13 cellular contexts compared by ENCODE assay signal in the genomic region with DNA sequence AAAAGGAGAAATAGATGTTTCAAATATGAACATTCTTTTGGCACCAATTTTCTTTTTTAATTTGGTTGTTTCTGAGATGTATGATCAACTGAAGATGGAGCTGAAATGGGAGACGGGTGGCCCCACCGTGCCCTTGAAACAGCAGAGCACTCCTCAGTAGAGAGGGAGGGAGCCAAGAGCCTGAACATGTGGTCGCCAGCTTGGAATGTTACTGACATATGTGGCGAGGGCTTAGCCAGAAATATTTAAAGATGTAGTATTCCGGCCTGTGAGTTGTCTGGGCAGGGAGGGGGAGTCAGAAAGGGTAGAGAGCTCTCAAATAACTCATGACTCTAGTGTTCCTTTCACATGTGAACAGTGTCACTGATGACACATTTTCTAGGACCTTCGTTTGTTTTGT. TPM values are rescaled to one million over a fixed set of nuclear protein-coding genes. Genes with fewer than 3 reads are reported as not detected.
DNase-seq lines count a peak whose midpoint lies in the region; ATAC-seq, FAIRE-seq and TF ChIP-seq lines count a peak whose summit lies in the region.
"Had no signal": no experiment of that assay in that cellular context is flagged by ENCODE, and none has a peak within 500 bp of the region (broad histone marks: within the 10 kb centered on the region; RNA-seq: fewer than 3 reads in every experiment).

No MANE protein-coding gene starts in this region.

- H3K9me3 Mint-ChIP-seq in activated CD4-positive, alpha-beta T cell treated with anti-CD3 and anti-CD28 coated beads, Interleukin-2, amount 10 ng/mL, durations not matched to agents 7 days and 5 days: no peaks in the 10 kb centered on the region
- H3K9me3 Mint-ChIP-seq: activated CD4-positive, alpha-beta T cell treated with anti-CD3 and anti-CD28 coated beads, Interleukin-2, amount 10 ng/mL, durations not matched to agents 24 days and 14 days had no signal

- no peaks in the 10 kb centered on the region for H3K27me3 ChIP-seq in sigmoid colon

- no peak for TF ChIP-seq POLR2A in sigmoid colon (IDR thresholded peaks at IDR 0.05)

- TF ChIP-seq EP300 in sigmoid colon (IDR thresholded peaks at IDR 0.05): no peak

- peaks cover 10% of the 10 kb centered on the region for H3K4me1 Mint-ChIP-seq in activated CD4-positive, alpha-beta T cell treated with anti-CD3 and anti-CD28 coated beads, Interleukin-2, amount 10 ng/mL, durations not matched to agents 7 days and 5 days

- no peak for TF ChIP-seq CTCF in sigmoid colon (IDR thresholded peaks at IDR 0.05)

- no peak overlapping the region for H3K4me3 ChIP-seq in sigmoid colon
- H3K4me3 ChIP-seq: mucosa of descending colon had no signal

- no peaks in the 10 kb centered on the region for H3K9me3 ChIP-seq in sigmoid colon
- H3K9me3 ChIP-seq: mucosa of descending colon had no signal

- no peaks in the 10 kb centered on the region for H3K27me3 Mint-ChIP-seq in activated CD4-positive, alpha-beta T cell treated with anti-CD3 and anti-CD28 coated beads, Interleukin-2, amount 10 ng/mL, durations not matched to agents 7 days and 5 days
- H3K27me3 Mint-ChIP-seq: activated CD4-positive, alpha-beta T cell treated with anti-CD3 and anti-CD28 coated beads, Interleukin-2, amount 10 ng/mL, durations not matched to agents 24 days and 14 days had no signal

- no peak overlapping the region for H3K27ac ChIP-seq in sigmoid colon

- no peak overlapping the region for H3K27ac Mint-ChIP-seq in activated CD4-positive, alpha-beta T cell treated with anti-CD3 and anti-CD28 coated beads, Interleukin-2, amount 10 ng/mL, durations not matched to agents 7 days and 5 days
- H3K27ac Mint-ChIP-seq: activated CD4-positive, alpha-beta T cell treated with anti-CD3 and anti-CD28 coated beads, Interleukin-2, amount 10 ng/mL, durations not matched to agents 24 days and 14 days had no signal

- peaks cover 35% of the 10 kb centered on the region for H3K36me3 Mint-ChIP-seq in activated CD4-positive, alpha-beta T cell treated with anti-CD3 and anti-CD28 coated beads, Interleukin-2, amount 10 ng/mL, durations not matched to agents 7 days and 5 days (ENCODE audit: low read depth)

- FAIRE-seq in endometrium (lab: Jason Lieb, UNC): peak; percentile 37
- FAIRE-seq: urothelium cell line had no signal

- whole genome bisulfite sequencing in sigmoid colon, 2 donors: 77 to 86% methylated on average over 6 of the region's 6 CpGs

- intact Hi-C loops in sigmoid colon (cut with DNase I): no loop called here

- ATAC-seq in HG02763 (IDR thresholded peaks at IDR 0.05; ENCODE audit: unreplicated experiment): no peak
- ATAC-seq: mucosa of descending colon had no signal

- CTCF ChIA-PET in activated CD4-positive, alpha-beta T cell treated with anti-CD3 and anti-CD28 coated beads, Interleukin-2, amount 10 ng/mL, durations not matched to agents 7 days and 5 days (lab: Charles Lee): no interaction called here

- H3K4me3 Mint-ChIP-seq in activated CD4-positive, alpha-beta T cell treated with anti-CD3 and anti-CD28 coated beads, Interleukin-2, amount 10 ng/mL, durations not matched to agents 7 days and 5 days: no peak overlapping the region
- H3K4me3 Mint-ChIP-seq: activated CD4-positive, alpha-beta T cell treated with anti-CD3 and anti-CD28 coated beads, Interleukin-2, amount 10 ng/mL, durations not matched to agents 24 days and 14 days had no signal

- H3K36me3 ChIP-seq in sigmoid colon: peaks cover 4 to 74% (median 25%) of the 10 kb centered on the region in 4 donors

- POLR2A ChIA-PET in activated CD4-positive, alpha-beta T cell treated with anti-CD3 and anti-CD28 coated beads, Interleukin-2, amount 10 ng/mL, durations not matched to agents 7 days and 5 days (lab: Charles Lee): no interaction called here

- no peaks in the 10 kb centered on the region for H3K4me1 ChIP-seq in sigmoid colon

- DNase-seq in DMS 273 (lab: John Stamatoyannopoulos, UW; ENCODE audit: unreplicated experiment): peak; percentile 83
- peak; percentile 81 to 93 for DNase-seq in NCI-H524 (lab: John Stamatoyannopoulos, UW)
- peak; percentile 83 for DNase-seq in non-pigmented ciliary epithelial cell (ENCODE audit: low read depth)
- DNase-seq in activated CD4-positive, alpha-beta T cell treated with anti-CD3 and anti-CD28 coated beads, Interleukin-2, amount 10 ng/mL, durations not matched to agents 7 days and 5 days: no peak
- no peak for DNase-seq in NCI-H226
- DNase-seq in sigmoid colon: no peak
- DNase-seq: activated CD4-positive, alpha-beta T cell treated with anti-CD3 and anti-CD28 coated beads, Interleukin-2, amount 10 ng/mL, durations not matched to agents 24 days and 14 days; activated effector memory CD4-positive, alpha-beta T cell treated with Interleukin-2 at 50 U/mL for 16 hours; effector CD4-positive, alpha-beta T cell; mucosa of descending colon had no signal

RNA-seq across cellular contexts. Expression of a gene that starts 13.3 kb away (rescaled TPM):
- total RNA-seq in activated CD4-positive, alpha-beta T cell treated with anti-CD3 and anti-CD28 coated beads, Interleukin-2, amount 10 ng/mL, durations not matched to agents 7 days and 5 days: 1 to 10 TPM; 4.0 TPM
- total RNA-seq in sigmoid colon: 10 to 100 TPM; 19.6 to 94.4 (median 29.1) TPM
- polyA plus RNA-seq in sigmoid colon: 1 to 10 TPM; 2.5 to 6.9 (median 3.0) TPM

Comparison
In these comparisons a context has a peak if more than half of its experiments do, and no peak if none do; other contexts are left out.
1. DNase-seq: peak in DMS 273 (single experiment), NCI-H524 (2 of 2) and non-pigmented ciliary epithelial cell (single experiment); none in activated CD4-positive, alpha-beta T cell treated with anti-CD3 and anti-CD28 coated beads, Interleukin-2, amount 10 ng/mL, durations not matched to agents 7 days and 5 days (single experiment), NCI-H226 (single experiment) and sigmoid colon (single experiment).
2. RNA of a gene that starts 13.3 kb away (total RNA-seq): 19.6 to 94.4 TPM in sigmoid colon; 4.0 TPM in activated CD4-positive, alpha-beta T cell treated with anti-CD3 and anti-CD28 coated beads, Interleukin-2, amount 10 ng/mL, durations not matched to agents 7 days and 5 days; every median in the first group is over 4 times any median in the second.